ENCODE assay signal across 9 cellular contexts in the genomic region with DNA sequence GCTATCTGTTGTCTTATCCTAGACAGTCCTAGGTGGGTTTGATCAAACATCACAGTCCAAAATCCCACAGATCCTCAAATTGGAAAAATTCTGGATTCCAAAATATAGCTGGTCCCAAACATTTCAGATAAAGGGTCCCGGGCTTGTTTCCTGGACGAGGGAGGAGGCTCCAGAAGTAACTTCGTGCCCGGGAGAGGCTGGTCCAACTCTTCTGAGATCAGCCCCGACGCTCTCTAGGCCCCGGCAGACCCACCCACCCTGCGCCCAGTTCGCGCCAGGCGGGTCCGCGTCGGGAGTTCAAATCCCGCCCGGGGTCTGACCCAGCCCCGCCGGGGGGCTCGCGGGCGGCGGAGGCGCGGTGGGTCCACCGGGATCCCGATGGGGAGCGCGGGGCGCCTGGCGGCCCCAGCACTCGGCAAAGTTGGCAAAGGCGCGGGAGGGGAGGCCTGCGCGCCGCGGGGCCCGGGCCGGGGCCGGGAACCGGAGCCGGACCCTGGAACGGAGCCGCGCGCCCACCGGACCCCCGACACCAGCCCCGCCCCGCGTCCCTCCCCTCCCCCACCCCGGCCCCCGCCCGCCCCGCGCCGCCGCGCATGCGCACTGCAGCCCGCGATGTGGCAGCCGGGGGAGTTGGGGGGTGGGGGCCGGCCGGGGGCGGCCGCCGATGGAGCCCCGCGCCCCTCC. TPM values are rescaled to one million over a fixed set of nuclear protein-coding genes. Genes with fewer than 3 reads are reported as not detected.
DNase-seq lines count a peak whose midpoint lies in the region; ATAC-seq and TF ChIP-seq lines count a peak whose summit lies in the region.
"Had no signal": no experiment of that assay in that cellular context is flagged by ENCODE, and none has a peak within 500 bp of the region (broad histone marks: within the 10 kb centered on the region; RNA-seq: fewer than 3 reads in every experiment).

No MANE protein-coding gene starts in this region.

- CTCF ChIA-PET in AG04449 (lab: Yijun Ruan, JAX) = interaction anchor here (0.6 to 2.2 kb wide), 6 partner anchors 8 to 290 kb away, joined by 3 to 8 read pairs (median 3); no protein-coding TSS in a partner anchor

- ATAC-seq in GM18520 (IDR thresholded peaks at IDR 0.05; ENCODE audit: unreplicated experiment) = peak; percentile 27
- peak; percentile 20 for ATAC-seq in HG03108 (IDR thresholded peaks at IDR 0.05; ENCODE audit: unreplicated experiment)
- peak; percentile 50 for ATAC-seq in effector memory CD8-positive, alpha-beta T cell (replicated peaks)
- no peak for ATAC-seq in GM18909 (IDR thresholded peaks at IDR 0.05; ENCODE audit: poor library complexity, unreplicated experiment)

- H3K27me3 Mint-ChIP-seq in effector memory CD8-positive, alpha-beta T cell = peaks cover 0 to 10% of the 10 kb centered on the region in 2 donors

- H3K27ac Mint-ChIP-seq in effector memory CD8-positive, alpha-beta T cell = peak overlapping the region; percentile 14 to 90

- H3K9me3 Mint-ChIP-seq in effector memory CD8-positive, alpha-beta T cell = no peaks in the 10 kb centered on the region

- no peak for DNase-seq in AG04449 (ENCODE audit: low read depth, low spot score)
- peak; percentile 63 for DNase-seq in UCSD-AML1 (lab: John Stamatoyannopoulos, UW; ENCODE audit: unreplicated experiment)
- DNase-seq in effector memory CD8-positive, alpha-beta T cell = peak in 1 of 3 experiments; percentile 11

- H3K36me3 Mint-ChIP-seq in effector memory CD8-positive, alpha-beta T cell (ENCODE audit: insufficient read depth) = peaks cover 18% of the 10 kb centered on the region

- no peak for TF ChIP-seq CTCF in AG04449 (IDR thresholded peaks at IDR 0.05; ENCODE audit: insufficient read depth, low read length, missing control alignments)

- peaks cover 7 to 43% of the 10 kb centered on the region in 2 donors for H3K4me1 ChIP-seq in muscle layer of duodenum (ENCODE audit: control insufficient read depth in 1 of 2, insufficient read depth in 2 of 2, low read length in 2 of 2)
- peaks cover 21% of the 10 kb centered on the region for H3K4me1 ChIP-seq in thymus (ENCODE audit: control insufficient read depth, insufficient read depth, low read length)

- POLR2A ChIA-PET in AG04449 (lab: Yijun Ruan, JAX) = no interaction called here

- no peaks in the 10 kb centered on the region for H3K27me3 ChIP-seq in muscle layer of duodenum (ENCODE audit: low read depth, low read length)
- H3K27me3 ChIP-seq in thymus (ENCODE audit: control insufficient read depth, insufficient read depth) = peaks cover 4% of the 10 kb centered on the region

- peaks cover 40 to 42% of the 10 kb centered on the region in 2 donors for H3K4me1 Mint-ChIP-seq in effector memory CD8-positive, alpha-beta T cell (ENCODE audit: low read depth in 2 of 2)

- no peaks in the 10 kb centered on the region for H3K9me3 ChIP-seq in muscle layer of duodenum (ENCODE audit: control insufficient read depth in 1 of 2, low read length in 2 of 2)
- no peaks in the 10 kb centered on the region for H3K9me3 ChIP-seq in thymus (ENCODE audit: control insufficient read depth)

- WGBS in thymus = 2% methylated on average over 67 of the region's 70 CpGs

- H3K36me3 ChIP-seq in muscle layer of duodenum (ENCODE audit: control insufficient read depth in 1 of 2, insufficient read depth in 2 of 2, low read length in 2 of 2) (peaks cover 0 to 4% of the 10 kb centered on the region in 2 donors), thymus (ENCODE audit: control insufficient read depth, insufficient read depth) (peaks cover 3% of the 10 kb centered on the region)

- H3K4me3 ChIP-seq in AG04449 (ENCODE audit: low read depth, low read length) (peak overlapping the region; percentile 57), muscle layer of duodenum (ENCODE audit: low read depth in 1 of 2, low read length in 2 of 2) (peak overlapping the region; percentile 60 to 69), thymus (ENCODE audit: low read length) (peak overlapping the region; percentile 97)

- H3K27ac ChIP-seq in muscle layer of duodenum (ENCODE audit: low read length) = peak overlapping the region; percentile 45
- no peak overlapping the region for H3K27ac ChIP-seq in thymus (ENCODE audit: low read depth)
- H3K27ac ChIP-seq: HL-60 had no signal

- peak overlapping the region; percentile 63 to 84 for H3K4me3 Mint-ChIP-seq in effector memory CD8-positive, alpha-beta T cell

RNA-seq across cellular contexts. Expression of gene MIER2, which starts 0.5 kb away (rescaled TPM):
- 24.9 TPM for polyA plus RNA-seq in thymus

RNA-seq across cellular contexts. Expression of gene PLPP2, which starts 52.9 kb away (rescaled TPM):
- 5.8 TPM for polyA plus RNA-seq in thymus
